Comparison of ENCODE assay signal across 31 cellular contexts in the genomic region with DNA sequence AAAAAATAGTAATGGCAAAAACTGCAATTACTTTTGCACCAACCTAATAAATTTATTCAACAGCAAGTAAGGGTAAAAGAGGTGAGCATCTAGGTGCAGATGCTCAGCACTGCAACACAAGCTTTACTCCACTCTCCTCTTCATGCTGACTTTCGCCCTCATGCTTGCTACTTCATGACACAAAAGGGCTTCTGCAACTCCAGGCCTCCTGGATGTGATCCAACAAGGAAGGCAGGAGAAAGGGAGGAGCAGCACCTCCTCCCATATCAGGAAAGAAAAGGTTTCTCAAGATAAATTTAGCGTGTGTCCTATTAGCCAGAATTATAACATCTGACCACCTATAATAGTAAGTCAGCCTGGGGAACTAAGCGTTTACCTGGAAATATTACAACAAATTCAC. TPM values are rescaled to one million over a fixed set of nuclear protein-coding genes. Genes with fewer than 3 reads are reported as not detected.
"Had no signal": no experiment of that assay in that cellular context is flagged by ENCODE, and none has a peak within 500 bp of the region (broad histone marks: within the 10 kb centered on the region; RNA-seq: fewer than 3 reads in every experiment).

No MANE protein-coding gene starts in this region.

- FAIRE-seq: RCC 7860 had no signal

- H3K27me3 ChIP-seq: cardiac muscle cell had no signal

- ATAC-seq: activated CD8-positive, alpha-beta T cell treated with anti-CD3 and anti-CD28 coated beads, Interleukin-2, amount 10 ng/mL, durations not matched to agents 7 days and 5 days; PC-3; Right ventricle myocardium inferior; SK-N-SH treated with all-trans-retinoic acid at 6 μM for 48 hours; T-cell had no signal

- H3K4me1 Mint-ChIP-seq: activated naive CD8-positive, alpha-beta T cell treated with anti-CD3 and anti-CD28 coated beads for 36 hours; central memory CD8-positive, alpha-beta T cell had no signal

- H3K27ac Mint-ChIP-seq: activated CD4-positive, alpha-beta T cell treated with anti-CD3 and anti-CD28 coated beads, Interleukin-2, amount 10 ng/mL, durations not matched to agents 7 days and 5 days; activated CD8-positive, alpha-beta T cell treated with anti-CD3 and anti-CD28 coated beads, Interleukin-2, amount 10 ng/mL, durations not matched to agents 7 days and 5 days; activated naive CD8-positive, alpha-beta T cell treated with anti-CD3 and anti-CD28 coated beads for 36 hours; T-cell had no signal

- H3K27me3 Mint-ChIP-seq: activated CD4-positive, alpha-beta T cell treated with anti-CD3 and anti-CD28 coated beads, Interleukin-2, amount 10 ng/mL, durations not matched to agents 7 days and 5 days; activated naive CD8-positive, alpha-beta T cell treated with anti-CD3 and anti-CD28 coated beads for 36 hours; central memory CD8-positive, alpha-beta T cell; T-cell had no signal

- DNase-seq: activated CD4-positive, alpha-beta T cell treated with anti-CD3 and anti-CD28 coated beads, Interleukin-2, amount 10 ng/mL, durations not matched to agents 7 days and 5 days; activated CD4-positive, alpha-beta T cell treated with anti-CD3 and anti-CD28 coated beads, Interleukin-2, amount 50 U/mL, for 48 hours; activated CD8-positive, alpha-beta T cell treated with anti-CD3 and anti-CD28 coated beads, Interleukin-2, amount 10 ng/mL, durations not matched to agents 7 days and 5 days; activated effector memory CD4-positive, alpha-beta T cell treated with Interleukin-2 at 50 U/mL for 16 hours; activated naive CD4-positive, alpha-beta T cell treated with anti-CD3 and anti-CD28 coated beads, Interleukin-2, amount 50 U/mL, for 16 hours; activated naive CD8-positive, alpha-beta T cell treated with anti-CD3 and anti-CD28 coated beads for 36 hours; activated T-cell treated with anti-CD3 and anti-CD28 coated beads, Interleukin-2, amount 50 U/mL, for 48 hours; amniotic stem cell; aorta; Karpas-422; KBM-7; NCI-H1105; NCI-H1417 treated with DMSO at 0.1 percent for 48 hours; NCI-H187 treated with DMSO at 0.1 percent for 48 hours; NCI-H2081; NCI-H226; NCI-H446 treated with DMSO at 0.1 percent for 48 hours; NCI-H524; PC-3; SIG-M5; T-cell; T1000 had no signal

- H3K4me3 Mint-ChIP-seq: activated CD4-positive, alpha-beta T cell treated with anti-CD3 and anti-CD28 coated beads, Interleukin-2, amount 10 ng/mL, durations not matched to agents 7 days and 5 days; activated CD8-positive, alpha-beta T cell treated with anti-CD3 and anti-CD28 coated beads, Interleukin-2, amount 10 ng/mL, durations not matched to agents 7 days and 5 days; activated naive CD8-positive, alpha-beta T cell treated with anti-CD3 and anti-CD28 coated beads for 36 hours; central memory CD8-positive, alpha-beta T cell; T-cell had no signal

- H3K4me3 ChIP-seq: cardiac muscle cell had no signal

- H3K27ac ChIP-seq: cardiac muscle cell, RWPE1 had no signal

- H3K9me3 Mint-ChIP-seq: activated CD4-positive, alpha-beta T cell treated with anti-CD3 and anti-CD28 coated beads, Interleukin-2, amount 10 ng/mL, durations not matched to agents 7 days and 5 days; activated naive CD8-positive, alpha-beta T cell treated with anti-CD3 and anti-CD28 coated beads for 36 hours; central memory CD8-positive, alpha-beta T cell; T-cell had no signal

RNA-seq across cellular contexts. Expression of a gene that starts 51.6 kb away (rescaled TPM):
- total RNA-seq: activated CD4-positive, alpha-beta T cell treated with anti-CD3 and anti-CD28 coated beads, Interleukin-2, amount 10 ng/mL, durations not matched to agents 7 days and 5 days; activated naive CD8-positive, alpha-beta T cell treated with anti-CD3 and anti-CD28 coated beads for 36 hours; aorta; cardiac muscle cell; chondrocyte; MCF 10A; PC-3; Right ventricle myocardium inferior; T-helper 2 cell treated with Interferon-gamma antibody and Interleukin-4, amounts not matched to agents 100 ng/mL and 5 ng/mL, for 36 hours had no signal
- polyA plus RNA-seq: aorta had no signal
